29 cellular contexts compared by ENCODE assay signal in the genomic region with DNA sequence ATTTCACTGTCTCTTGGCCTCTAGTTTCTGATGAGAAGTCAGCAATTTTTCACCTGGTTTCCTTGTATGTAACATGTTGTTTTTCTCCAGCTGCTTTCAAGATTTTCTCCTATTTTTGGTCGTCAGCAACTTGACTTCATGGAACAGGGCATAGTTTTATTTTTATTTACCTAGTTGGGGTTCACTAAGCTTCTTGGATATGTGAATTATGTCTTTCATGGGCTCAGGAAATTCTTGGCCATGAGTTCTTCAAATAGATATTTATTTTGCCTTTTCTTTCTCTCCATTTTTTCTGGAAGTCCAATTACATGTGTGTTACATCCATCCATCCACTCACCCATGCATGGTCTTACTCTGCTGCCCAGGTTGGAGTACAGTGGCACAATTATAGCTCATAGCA. TPM values are rescaled to one million over a fixed set of nuclear protein-coding genes. Genes with fewer than 3 reads are reported as not detected.
"Had no signal": no experiment of that assay in that cellular context is flagged by ENCODE, and none has a peak within 500 bp of the region (broad histone marks: within the 10 kb centered on the region; RNA-seq: fewer than 3 reads in every experiment).

No MANE protein-coding gene starts in this region.

- H3K4me3 Mint-ChIP-seq: effector memory CD8-positive, alpha-beta T cell; memory B cell; natural killer cell; neural crest cell had no signal

- H3K36me3 ChIP-seq: uterus had no signal

- H3K4me1 Mint-ChIP-seq: neural crest cell had no signal

- H3K79me2 ChIP-seq: parathyroid adenoma had no signal

- H3K27ac Mint-ChIP-seq: effector memory CD8-positive, alpha-beta T cell; memory B cell; natural killer cell; progenitor cell of endocrine pancreas had no signal

- H3K9me3 Mint-ChIP-seq: effector memory CD8-positive, alpha-beta T cell; memory B cell; natural killer cell; neural crest cell had no signal

- H3K4me2 ChIP-seq: smooth muscle cell had no signal

- H3K36me3 Mint-ChIP-seq: natural killer cell had no signal

- H3K9me3 ChIP-seq: esophagus squamous epithelium, heart right ventricle, lower lobe of right lung, neutrophil, right atrium auricular region, thoracic aorta, tibial nerve, upper lobe of left lung, uterus had no signal

- H3K4me3 ChIP-seq: coronary artery, esophagus squamous epithelium, heart right ventricle, lower lobe of right lung, right atrium auricular region, smooth muscle cell, thoracic aorta, tibial nerve, upper lobe of left lung, uterus had no signal

- H2AFZ ChIP-seq: parathyroid adenoma had no signal

- H3K27me3 Mint-ChIP-seq: effector memory CD8-positive, alpha-beta T cell; memory B cell; progenitor cell of endocrine pancreas had no signal

- H3K4me1 ChIP-seq: parathyroid adenoma had no signal

- H3K27ac ChIP-seq: coronary artery, esophagus squamous epithelium, heart right ventricle, lower lobe of right lung, neutrophil, parathyroid adenoma, right atrium auricular region, thoracic aorta, tibial nerve, upper lobe of left lung, uterus had no signal

- ATAC-seq: effector memory CD8-positive, alpha-beta T cell; heart right ventricle; left ventricle myocardium superior; lower lobe of right lung; natural killer cell; sciatic nerve had no signal

- DNase-seq: effector memory CD8-positive, alpha-beta T cell; erythroblast; esophagus squamous epithelium; foreskin melanocyte; glutamatergic neuron; heart right ventricle; hippocampal formation; left ventricle myocardium superior; lower lobe of right lung; natural killer cell; stimulated activated CD4-positive, alpha-beta T cell treated with anti-CD3 and anti-CD28 coated beads, Interleukin-12 subunit alpha, Interleukin-12 subunit beta, amount 100 ng/mL, for 4 hours; stimulated activated CD4-positive, alpha-beta T cell treated with anti-CD3 and anti-CD28 coated beads, Interleukin-1b, Interleukin-23, amount 100 ng/mL, for 48 hours; stimulated activated CD4-positive, alpha-beta T cell treated with anti-CD3 and anti-CD28 coated beads, Interleukin-4, amount 100 ng/mL, for 1 hour; stimulated activated CD8-positive, alpha-beta memory T cell treated with anti-CD3 and anti-CD28 coated beads, Interleukin-4, amount 100 ng/mL, for 48 hours; stimulated activated naive CD4-positive, alpha-beta T cell treated with Interleukin-2 at 50 U/mL for 16 hours; upper lobe of left lung; uterus had no signal

- H3K27me3 ChIP-seq: esophagus squamous epithelium, heart right ventricle, neutrophil, right atrium auricular region, tibial nerve, upper lobe of left lung, uterus had no signal

RNA-seq across cellular contexts. Expression of a gene that starts 59.7 kb away (rescaled TPM):
- total RNA-seq: mononuclear cell had no signal
